1 cellular context compared by ENCODE assay signal in genomic region chr11:128593281-128593680, GRCh38.
TF ChIP-seq lines count a peak whose summit lies in the region.

No MANE protein-coding gene starts in this region.

TF ChIP-seq in IMR-90, 13 proteins besides CTCF, POLR2A, EP300 and RAD21 (continued from another document):
- no peak for TF ChIP-seq ELK1 (IDR thresholded peaks at IDR 0.05; ENCODE audit: borderline replicate concordance, low read depth, low read length)
- no peak for TF ChIP-seq USF2 (IDR thresholded peaks at IDR 0.05; ENCODE audit: low read depth, low read length)
- peak; percentile 41 for TF ChIP-seq MAFK (IDR thresholded peaks at IDR 0.05; ENCODE audit: low read depth, low read length)
- TF ChIP-seq CHD1 (IDR thresholded peaks at IDR 0.05; ENCODE audit: low read depth, low read length) = no peak
- TF ChIP-seq MAZ (IDR thresholded peaks at IDR 0.05; ENCODE audit: borderline replicate concordance, low read depth, low read length) = no peak
- 0 out of 2 replicates have a peak, but pooled peaks have one; percentile 19 for TF ChIP-seq FOS (IDR thresholded peaks at IDR 0.05; ENCODE audit: low read depth, low read length)
- TF ChIP-seq NFE2L2 (IDR thresholded peaks at IDR 0.05; ENCODE audit: low read depth, low read length) = no peak
